27 cellular contexts compared by ENCODE assay signal in genomic region chr5:33205070-33205469, GRCh38.
"Had no signal": no experiment of that assay in that cellular context is flagged by ENCODE, and none has a peak within 500 bp of the region (broad histone marks: within the 10 kb centered on the region; RNA-seq: fewer than 3 reads in every experiment).

No MANE protein-coding gene starts in this region.

- ATAC-seq: activated CD8-positive, alpha-beta T cell treated with anti-CD3 and anti-CD28 coated beads, Interleukin-2, amount 10 ng/mL, durations not matched to agents 7 days and 5 days; activated naive CD8-positive, alpha-beta T cell treated with anti-CD3 and anti-CD28 coated beads, Interleukin-2, amount 50 U/mL, for 24 hours; body of pancreas; Panc1; WTC11 had no signal

- H3K27me3 ChIP-seq: ascending aorta, body of pancreas, SJCRH30 had no signal

- H3K36me3 Mint-ChIP-seq: activated naive CD4-positive, alpha-beta T cell treated with anti-CD3 and anti-CD28 coated beads, Interleukin-2, amount 50 U/mL, for 24 hours had no signal

- H3K36me3 ChIP-seq: ascending aorta, SJCRH30 had no signal

- H3K9me3 Mint-ChIP-seq: activated naive CD4-positive, alpha-beta T cell treated with anti-CD3 and anti-CD28 coated beads, Interleukin-2, amount 50 U/mL, for 24 hours; activated T-helper 1 cell treated with anti-CD3 and anti-CD28 coated beads, Interleukin-12 subunit alpha, Interleukin-12 subunit beta, Interleukin-2, Interleukin-4 antibody, amounts not matched to agents 30 ng/mL and 10 ng/mL and 1 ng/mL, durations not matched to agents 14 hours and 24 hours and 36 hours; T-helper 1 cell treated with Interleukin-12 subunit alpha and Interleukin-12 subunit beta and Interleukin-4 antibody, amounts not matched to agents 30 μg/mL and 1 μg/mL, for 36 hours had no signal

- H3K4me1 Mint-ChIP-seq: activated naive CD4-positive, alpha-beta T cell treated with anti-CD3 and anti-CD28 coated beads, Interleukin-2, amount 50 U/mL, for 24 hours; activated naive CD8-positive, alpha-beta T cell treated with anti-CD3 and anti-CD28 coated beads, Interleukin-2, amount 50 U/mL, for 24 hours; central memory CD8-positive, alpha-beta T cell; WTC11 had no signal

- H3K4me3 Mint-ChIP-seq: activated CD8-positive, alpha-beta T cell treated with anti-CD3 and anti-CD28 coated beads, Interleukin-2, amount 10 ng/mL, durations not matched to agents 7 days and 5 days; activated naive CD4-positive, alpha-beta T cell treated with anti-CD3 and anti-CD28 coated beads, Interleukin-2, amount 50 U/mL, for 24 hours; activated naive CD8-positive, alpha-beta T cell treated with anti-CD3 and anti-CD28 coated beads, Interleukin-2, amount 50 U/mL, for 24 hours; activated T-helper 1 cell treated with anti-CD3 and anti-CD28 coated beads, Interleukin-12 subunit alpha, Interleukin-12 subunit beta, Interleukin-2, Interleukin-4 antibody, amounts not matched to agents 30 ng/mL and 10 ng/mL and 1 ng/mL, durations not matched to agents 14 hours and 24 hours and 36 hours; central memory CD8-positive, alpha-beta T cell; T-helper 1 cell treated with Interleukin-12 subunit alpha and Interleukin-12 subunit beta and Interleukin-4 antibody, amounts not matched to agents 30 μg/mL and 1 μg/mL, for 36 hours; WTC11 had no signal

- H3K4me1 ChIP-seq: SJCRH30 had no signal

- H3K27ac ChIP-seq: ascending aorta, body of pancreas, SJCRH30 had no signal

- H3K27me3 Mint-ChIP-seq: activated naive CD4-positive, alpha-beta T cell treated with anti-CD3 and anti-CD28 coated beads, Interleukin-2, amount 50 U/mL, for 24 hours; activated naive CD8-positive, alpha-beta T cell treated with anti-CD3 and anti-CD28 coated beads, Interleukin-2, amount 50 U/mL, for 24 hours; central memory CD8-positive, alpha-beta T cell had no signal

- H3K4me3 ChIP-seq: ascending aorta, body of pancreas, SJCRH30 had no signal

- H3K27ac Mint-ChIP-seq: activated CD8-positive, alpha-beta T cell treated with anti-CD3 and anti-CD28 coated beads, Interleukin-2, amount 10 ng/mL, durations not matched to agents 7 days and 5 days; activated naive CD4-positive, alpha-beta T cell treated with anti-CD3 and anti-CD28 coated beads, Interleukin-2, amount 50 U/mL, for 24 hours; activated naive CD8-positive, alpha-beta T cell treated with anti-CD3 and anti-CD28 coated beads, Interleukin-2, amount 50 U/mL, for 24 hours; activated T-helper 1 cell treated with anti-CD3 and anti-CD28 coated beads, Interleukin-12 subunit alpha, Interleukin-12 subunit beta, Interleukin-2, Interleukin-4 antibody, amounts not matched to agents 30 ng/mL and 10 ng/mL and 1 ng/mL, durations not matched to agents 14 hours and 24 hours and 36 hours; T-helper 1 cell treated with Interleukin-12 subunit alpha and Interleukin-12 subunit beta and Interleukin-4 antibody, amounts not matched to agents 30 μg/mL and 1 μg/mL, for 36 hours; WTC11 had no signal

- H3K9me3 ChIP-seq: ascending aorta, body of pancreas, SJCRH30 had no signal

- DNase-seq: activated CD4-positive, alpha-beta T cell treated with anti-CD3 and anti-CD28 coated beads for 48 hours; activated CD4-positive, alpha-beta T cell treated with anti-CD3 and anti-CD28 coated beads, Interleukin-2, amount 50 U/mL, for 4 hours; activated CD4-positive, CD25-positive, alpha-beta regulatory T cell treated with anti-CD3 and anti-CD28 coated beads, Interleukin-2, amount 50 U/mL, for 72 hours; activated CD8-positive, alpha-beta memory T cell treated with anti-CD3 and anti-CD28 coated beads, Interleukin-2, amount 50 U/mL, for 48 hours; activated CD8-positive, alpha-beta T cell treated with anti-CD3 and anti-CD28 coated beads, Interleukin-2, amount 10 ng/mL, durations not matched to agents 7 days and 5 days; activated effector memory CD4-positive, alpha-beta T cell treated with Interleukin-2 at 50 U/mL for 16 hours; activated naive CD4-positive, alpha-beta T cell; activated naive CD8-positive, alpha-beta T cell treated with anti-CD3 and anti-CD28 coated beads, Interleukin-2, amount 50 U/mL, for 24 hours; activated T-cell treated with anti-CD3 and anti-CD28 coated beads, Interleukin-2, amount 50 U/mL, for 1 hour; amniotic stem cell; body of pancreas; KG1; NCI-H1048; NCI-H146; NCI-H187 treated with DMSO at 0.1 percent for 48 hours; NCI-H2081 treated with DMSO at 0.1 percent for 48 hours; NCI-H446; NCI-H524; RPMI8226; SJCRH30 had no signal
